ENCODE assay signal across 9 cellular contexts in the genomic region with DNA sequence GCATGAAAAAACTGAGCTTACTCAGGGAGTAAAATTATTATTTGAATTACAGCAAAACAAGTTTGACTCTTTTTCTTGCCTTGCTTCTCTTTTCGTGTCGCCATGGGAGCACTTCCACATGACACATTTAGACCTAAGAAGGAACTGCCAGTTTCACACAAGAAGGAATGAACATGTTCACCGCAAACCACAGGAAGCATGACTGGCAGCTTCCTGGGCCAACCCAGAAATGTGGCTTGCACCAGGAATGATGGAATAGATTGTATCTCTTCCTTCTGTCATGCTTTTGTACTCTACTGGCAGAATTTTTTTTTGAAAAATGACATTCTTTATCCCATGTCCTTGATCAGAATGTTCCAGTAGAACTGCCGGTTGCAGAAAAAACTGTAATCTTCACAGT. TPM values are rescaled to one million over a fixed set of nuclear protein-coding genes. Genes with fewer than 3 reads are reported as not detected.
A peak's percentile ranks its signal among the peaks of the same experiment; 100 is the strongest.
DNase-seq lines count a peak whose midpoint lies in the region; ATAC-seq and TF ChIP-seq lines count a peak whose summit lies in the region.
"Had no signal": no experiment of that assay in that cellular context is flagged by ENCODE, and none has a peak within 500 bp of the region (broad histone marks: within the 10 kb centered on the region; RNA-seq: fewer than 3 reads in every experiment).

No MANE protein-coding gene starts in this region.

- 17 to 50% methylated on average over 4 of the region's 4 CpGs for WGBS in lung, 2 donors

- H3K4me3 Mint-ChIP-seq in T-cell = peak overlapping the region in 1 of 3 donors; percentile 43

- TF ChIP-seq CTCF in lung (IDR thresholded peaks at IDR 0.05; ENCODE audit: control extremely low read depth, extremely low read depth) (no peak), tibial artery (IDR thresholded peaks at IDR 0.05) (no peak)

- DNase-seq in HCEC 1CT (peak; percentile 80), T-cell (peak in 31 of 34 experiments; percentile 4 to 60 (median 21)), brain pericyte (ENCODE audit: low read depth, low spot score) (peak; percentile 54), lung (ENCODE audit: low spot score) (peak; percentile 45), tibial artery (peak; percentile 82 to 85), kidney glomerular epithelial cell (lab: John Stamatoyannopoulos, UW) (no peak)

- H3K27ac Mint-ChIP-seq in T-cell = no peak overlapping the region
- H3K27ac Mint-ChIP-seq: IgD-negative memory B cell had no signal

- H3K27me3 ChIP-seq in lung (ENCODE audit: control insufficient read depth, insufficient read depth) (no peaks in the 10 kb centered on the region), tibial artery (no peaks in the 10 kb centered on the region)

- no peaks in the 10 kb centered on the region for H3K36me3 Mint-ChIP-seq in T-cell
- H3K36me3 Mint-ChIP-seq: IgD-negative memory B cell had no signal

- intact Hi-C loops in tibial artery (cut with DNase I; ENCODE audit: low total_unique reads) = no loop called here

- H3K4me3 ChIP-seq in lung (no peak overlapping the region), tibial artery (no peak overlapping the region)

- H3K27ac ChIP-seq in lung (ENCODE audit: low read depth in 1 of 2, low read length in 1 of 2) (no peak overlapping the region), tibial artery (peak overlapping the region; percentile 53 to 65)

- POLR2A ChIA-PET in T-cell (lab: Charles Lee) = no interaction called here

- H3K4me1 ChIP-seq in lung (ENCODE audit: control insufficient read depth in 2 of 2, insufficient read depth in 2 of 2, low read length in 2 of 2) (no peaks in the 10 kb centered on the region), tibial artery (peaks cover 0 to 45% (median 10%) of the 10 kb centered on the region in 4 donors)

- no peaks in the 10 kb centered on the region for H3K9me3 Mint-ChIP-seq in T-cell

- no peaks in the 10 kb centered on the region for H3K9me3 ChIP-seq in lung (ENCODE audit: control insufficient read depth in 2 of 2, insufficient read depth in 1 of 2, low read length in 1 of 2)
- H3K9me3 ChIP-seq in tibial artery = no peaks in the 10 kb centered on the region

- CTCF ChIA-PET in T-cell (lab: Charles Lee) = interaction anchor here in 1 of 2 donors (0.8 kb wide), 1 partner anchor 31 kb away, joined by 3 read pairs; no protein-coding TSS in a partner anchor

- H3K27me3 Mint-ChIP-seq in T-cell = peaks cover 1 to 13% of the 10 kb centered on the region in 2 donors

- no peaks in the 10 kb centered on the region for H3K36me3 ChIP-seq in lung (ENCODE audit: control insufficient read depth in 2 of 2, insufficient read depth in 2 of 2, low read length in 2 of 2)
- no peaks in the 10 kb centered on the region for H3K36me3 ChIP-seq in tibial artery

- H3K4me1 Mint-ChIP-seq in T-cell = peaks cover 15 to 21% (median 17%) of the 10 kb centered on the region in 3 donors

- ATAC-seq in T-cell (replicated peaks in 1 of 4) (peak; percentile 61 to 96 (median 66)), lung (ENCODE audit: insufficient read depth, low FRiP score) (peak; percentile 57), GM18517 (IDR thresholded peaks at IDR 0.05; ENCODE audit: unreplicated experiment) (no peak), GM19452 (IDR thresholded peaks at IDR 0.05; ENCODE audit: unreplicated experiment) (no peak)

RNA-seq across cellular contexts. Expression of a gene that starts 32.9 kb away (rescaled TPM):
- total RNA-seq in T-cell (10 to 100 TPM; 46.7 to 64.0 (median 50.4) TPM), lung (10 to 100 TPM; 36.4 to 65.1 TPM)
- polyA plus RNA-seq in lung = 10 to 100 TPM in 1 of 2 donors, 1 to 10 TPM in 1; 7.8 to 14.2 TPM

Comparison
In these comparisons a context has a peak if more than half of its experiments do, and no peak if none do; other contexts are left out.
1. ATAC-seq: peak in T-cell (4 of 4) and lung (single experiment); none in GM18517 (single experiment) and GM19452 (single experiment).
2. H3K27ac ChIP-seq: peak in tibial artery (2 of 2); none in lung (0 of 2).